ENCODE assay signal across 7 cellular contexts in the genomic region with DNA sequence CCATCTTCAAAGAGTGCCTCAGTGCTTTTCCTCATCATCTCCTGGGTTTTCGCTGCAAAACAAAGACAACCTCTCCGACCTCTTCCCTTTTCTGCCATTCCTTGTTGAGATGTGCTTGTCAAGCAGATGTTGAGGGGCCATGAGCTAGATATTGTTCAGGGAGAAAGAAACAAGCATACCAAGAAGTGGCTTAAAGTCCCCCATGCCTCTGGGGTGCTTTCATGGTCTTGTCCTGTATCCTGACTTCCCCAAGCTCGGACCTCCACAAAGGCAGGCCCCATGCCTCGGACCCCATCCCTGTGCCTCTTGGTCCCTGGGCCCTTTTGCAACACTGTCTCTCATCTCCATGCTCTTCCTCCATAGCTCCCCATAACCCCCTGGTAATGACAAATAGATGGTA.
"Had no signal": no experiment of that assay in that cellular context is flagged by ENCODE, and none has a peak within 500 bp of the region (broad histone marks: within the 10 kb centered on the region; RNA-seq: fewer than 3 reads in every experiment).

No MANE protein-coding gene starts in this region.

- H3K36me3 Mint-ChIP-seq: IgD-negative memory B cell had no signal

- DNase-seq: IMR-90, KBM-7, KG1 had no signal

- H3K27ac Mint-ChIP-seq: IgD-negative memory B cell had no signal

- H3K4me1 Mint-ChIP-seq: IgD-negative memory B cell had no signal

- H3K4me3 ChIP-seq: K562 had no signal

- H3K4me3 Mint-ChIP-seq: IgD-negative memory B cell had no signal

- H3K27ac ChIP-seq: HL-60 had no signal

- ATAC-seq: HepG2, K562 had no signal
